ENCODE assay signal across 24 cellular contexts in genomic region chr11:128105950-128106349, GRCh38.
DNase-seq lines count a peak whose midpoint lies in the region; ATAC-seq, FAIRE-seq and TF ChIP-seq lines count a peak whose summit lies in the region.
"Had no signal": no experiment of that assay in that cellular context is flagged by ENCODE, and none has a peak within 500 bp of the region (broad histone marks: within the 10 kb centered on the region; RNA-seq: fewer than 3 reads in every experiment).

No MANE protein-coding gene starts in this region.

- no peaks in the 10 kb centered on the region for H3F3A ChIP-seq in Loucy (ENCODE audit: low read depth)

- H3K27ac ChIP-seq in astrocyte (ENCODE audit: low read depth, low read length): no peak overlapping the region
- H3K27ac ChIP-seq in vagina: no peak overlapping the region
- H3K27ac ChIP-seq: A549 had no signal

- no peaks in the 10 kb centered on the region for H3K36me3 ChIP-seq in Loucy (ENCODE audit: insufficient read depth, low read length)
- H3K36me3 ChIP-seq in astrocyte (ENCODE audit: insufficient read depth, low read length): no peaks in the 10 kb centered on the region
- H3K36me3 ChIP-seq in vagina: no peaks in the 10 kb centered on the region
- H3K36me3 ChIP-seq: HAP-1 had no signal

- H3K79me2 ChIP-seq in Loucy (ENCODE audit: insufficient read depth, low read length): no peaks in the 10 kb centered on the region
- no peaks in the 10 kb centered on the region for H3K79me2 ChIP-seq in astrocyte (ENCODE audit: insufficient read depth, low read length)

- peaks cover 1% of the 10 kb centered on the region for H3K36me3 Mint-ChIP-seq in activated CD8-positive, alpha-beta memory T cell treated with anti-CD3 and anti-CD28 coated beads, Interleukin-2, amount 10 ng/mL, durations not matched to agents 7 days and 5 days
- H3K36me3 Mint-ChIP-seq in activated naive CD4-positive, alpha-beta T cell treated with anti-CD3 and anti-CD28 coated beads, Interleukin-2, amount 50 U/mL, for 72 hours: peaks cover 5 to 21% of the 10 kb centered on the region in 2 donors
- no peaks in the 10 kb centered on the region for H3K36me3 Mint-ChIP-seq in activated naive CD4-positive, alpha-beta T cell treated with anti-CD3 and anti-CD28 coated beads for 36 hours (ENCODE audit: low read depth)
- peaks cover 2% of the 10 kb centered on the region for H3K36me3 Mint-ChIP-seq in astrocyte (ENCODE audit: low read depth, unreplicated experiment)

- H3K9me3 ChIP-seq in Loucy (ENCODE audit: insufficient read depth, low read depth, low read length) (no peaks in the 10 kb centered on the region), astrocyte (ENCODE audit: insufficient read depth, low read depth, low read length) (no peaks in the 10 kb centered on the region), vagina (no peaks in the 10 kb centered on the region)
- H3K9me3 ChIP-seq: A549, HAP-1 had no signal

- no peak for DNase-seq in activated CD8-positive, alpha-beta memory T cell treated with anti-CD3 and anti-CD28 coated beads, Interleukin-2, amount 10 ng/mL, durations not matched to agents 7 days and 5 days
- DNase-seq in activated CD8-positive, alpha-beta memory T cell treated with anti-CD3 and anti-CD28 coated beads, Interleukin-2, amount 50 U/mL, for 4 hours: no peak
- no peak for DNase-seq in activated naive CD4-positive, alpha-beta T cell treated with anti-CD3 and anti-CD28 coated beads, Interleukin-2, amount 50 U/mL, for 72 hours (ENCODE audit: low spot score in 2 of 2)
- no peak for DNase-seq in activated naive CD4-positive, alpha-beta T cell treated with anti-CD3 and anti-CD28 coated beads for 36 hours
- DNase-seq in astrocyte (ENCODE audit: low read depth): no peak
- DNase-seq in vagina (ENCODE audit: extremely low spot score in 2 of 2): no peak
- DNase-seq in AG20443 (ENCODE audit: low spot score): no peak
- DNase-seq: 8988T; ACHN; C1 segment of cervical spinal cord; Calu3; CD4-positive, alpha-beta memory T cell; COR-L47; DMS53; DMS79 treated with DMSO at 0.1 percent for 48 hours; GF-D8; HFFc6 had no signal

- H3K9ac ChIP-seq in Loucy (ENCODE audit: low read depth, low read length, poor library complexity, severe bottlenecking): no peak overlapping the region
- no peak overlapping the region for H3K9ac ChIP-seq in astrocyte (ENCODE audit: low read length)

- peaks cover 10% of the 10 kb centered on the region for H3K27me3 Mint-ChIP-seq in activated CD8-positive, alpha-beta memory T cell treated with anti-CD3 and anti-CD28 coated beads, Interleukin-2, amount 10 ng/mL, durations not matched to agents 7 days and 5 days
- no peaks in the 10 kb centered on the region for H3K27me3 Mint-ChIP-seq in activated naive CD4-positive, alpha-beta T cell treated with anti-CD3 and anti-CD28 coated beads for 36 hours (ENCODE audit: low read depth)
- H3K27me3 Mint-ChIP-seq in astrocyte (ENCODE audit: low read depth, unreplicated experiment): no peaks in the 10 kb centered on the region

- ATAC-seq in activated CD8-positive, alpha-beta memory T cell treated with anti-CD3 and anti-CD28 coated beads, Interleukin-2, amount 10 ng/mL, durations not matched to agents 7 days and 5 days: peak; percentile 12
- peak; percentile 67 to 81 for ATAC-seq in activated naive CD4-positive, alpha-beta T cell treated with anti-CD3 and anti-CD28 coated beads, Interleukin-2, amount 50 U/mL, for 72 hours
- ATAC-seq: A549, GM23338 had no signal

- no peak overlapping the region for H3K27ac Mint-ChIP-seq in activated CD8-positive, alpha-beta memory T cell treated with anti-CD3 and anti-CD28 coated beads, Interleukin-2, amount 10 ng/mL, durations not matched to agents 7 days and 5 days
- H3K27ac Mint-ChIP-seq in activated naive CD4-positive, alpha-beta T cell treated with anti-CD3 and anti-CD28 coated beads, Interleukin-2, amount 50 U/mL, for 72 hours: peak overlapping the region in 1 of 2 donors; percentile 94
- H3K27ac Mint-ChIP-seq in activated naive CD4-positive, alpha-beta T cell treated with anti-CD3 and anti-CD28 coated beads for 36 hours: no peak overlapping the region
- H3K27ac Mint-ChIP-seq in astrocyte (ENCODE audit: unreplicated experiment): no peak overlapping the region
- H3K27ac Mint-ChIP-seq: GM23338, HFFc6 had no signal

- H3K4me3 ChIP-seq in Loucy (ENCODE audit: low read length, poor library complexity, severe bottlenecking) (no peak overlapping the region), astrocyte (ENCODE audit: insufficient read depth, low read depth, low read length) (no peak overlapping the region), vagina (no peak overlapping the region)
- H3K4me3 ChIP-seq: A549, GM23338, HAP-1 had no signal

- H3K4me2 ChIP-seq in Loucy (ENCODE audit: low read depth, low read length, poor library complexity, severe bottlenecking) (no peak overlapping the region), astrocyte (ENCODE audit: low read length) (no peak overlapping the region)
- H3K4me2 ChIP-seq: A549, GM23338 had no signal

- CTCF ChIA-PET in activated CD8-positive, alpha-beta memory T cell treated with anti-CD3 and anti-CD28 coated beads, Interleukin-2, amount 10 ng/mL, durations not matched to agents 7 days and 5 days (lab: Charles Lee): no interaction called here
- CTCF ChIA-PET in activated naive CD4-positive, alpha-beta T cell treated with anti-CD3 and anti-CD28 coated beads for 36 hours (lab: Charles Lee): no interaction called here

- no peaks in the 10 kb centered on the region for H4K20me1 ChIP-seq in Loucy (ENCODE audit: insufficient read depth, low read length, poor library complexity, severe bottlenecking)
- H4K20me1 ChIP-seq in astrocyte (ENCODE audit: insufficient read depth, low read length): no peaks in the 10 kb centered on the region

- H3K9me3 Mint-ChIP-seq in activated CD8-positive, alpha-beta memory T cell treated with anti-CD3 and anti-CD28 coated beads, Interleukin-2, amount 10 ng/mL, durations not matched to agents 7 days and 5 days (ENCODE audit: low read depth): no peaks in the 10 kb centered on the region
- H3K9me3 Mint-ChIP-seq in activated naive CD4-positive, alpha-beta T cell treated with anti-CD3 and anti-CD28 coated beads, Interleukin-2, amount 50 U/mL, for 72 hours: peaks cover 4 to 18% of the 10 kb centered on the region in 2 donors
- H3K9me3 Mint-ChIP-seq in activated naive CD4-positive, alpha-beta T cell treated with anti-CD3 and anti-CD28 coated beads for 36 hours: peaks cover 3% of the 10 kb centered on the region
- H3K9me3 Mint-ChIP-seq in astrocyte (ENCODE audit: unreplicated experiment): peaks cover 7% of the 10 kb centered on the region
- H3K9me3 Mint-ChIP-seq: GM23338, HFFc6 had no signal

- TF ChIP-seq POLR2A in vagina (IDR thresholded peaks at IDR 0.05): no peak

- intact Hi-C loops in activated naive CD4-positive, alpha-beta T cell treated with anti-CD3 and anti-CD28 coated beads for 36 hours (cut with micrococcal nuclease): no loop called here
- intact Hi-C loops in vagina (cut with DNase I): no loop called here

- no peak overlapping the region for H3K4me3 Mint-ChIP-seq in activated CD8-positive, alpha-beta memory T cell treated with anti-CD3 and anti-CD28 coated beads, Interleukin-2, amount 10 ng/mL, durations not matched to agents 7 days and 5 days
- H3K4me3 Mint-ChIP-seq in activated naive CD4-positive, alpha-beta T cell treated with anti-CD3 and anti-CD28 coated beads for 36 hours: no peak overlapping the region
- no peak overlapping the region for H3K4me3 Mint-ChIP-seq in astrocyte (ENCODE audit: unreplicated experiment)
- H3K4me3 Mint-ChIP-seq: CD4-positive, alpha-beta memory T cell; GM23338; HFFc6 had no signal

- H3K27me3 ChIP-seq in Loucy (ENCODE audit: insufficient read depth, low read length, poor library complexity, severe bottlenecking) (no peaks in the 10 kb centered on the region), astrocyte (ENCODE audit: insufficient read depth, low read length) (no peaks in the 10 kb centered on the region), vagina (no peaks in the 10 kb centered on the region)

- FAIRE-seq in astrocyte (lab: Jason Lieb, UNC): peak; percentile 9
- FAIRE-seq: A549, GM12891, GM18507, H54 had no signal

- TF ChIP-seq CTCF in Loucy (conservative IDR thresholded peaks at IDR 0.05; ENCODE audit: low read length) (no peak), astrocyte (IDR thresholded peaks at IDR 0.05; ENCODE audit: insufficient read depth, low read depth, low read length) (no peak), vagina (IDR thresholded peaks at IDR 0.05) (no peak)

- H3K4me1 Mint-ChIP-seq in activated CD8-positive, alpha-beta memory T cell treated with anti-CD3 and anti-CD28 coated beads, Interleukin-2, amount 10 ng/mL, durations not matched to agents 7 days and 5 days: peaks cover 7% of the 10 kb centered on the region
- peaks cover 36% of the 10 kb centered on the region for H3K4me1 Mint-ChIP-seq in activated naive CD4-positive, alpha-beta T cell treated with anti-CD3 and anti-CD28 coated beads for 36 hours (ENCODE audit: low read depth)
- no peaks in the 10 kb centered on the region for H3K4me1 Mint-ChIP-seq in astrocyte (ENCODE audit: low read depth, unreplicated experiment)

- 0 out of 2 replicates have a peak overlapping the region, but pooled peaks have one; percentile 20 for H2AFZ ChIP-seq in Loucy (ENCODE audit: low read length)
- no peak overlapping the region for H2AFZ ChIP-seq in astrocyte (ENCODE audit: low read depth, low read length)
- H2AFZ ChIP-seq: GM23338 had no signal

- H3K4me1 ChIP-seq in Loucy (ENCODE audit: insufficient read depth, low read length, poor library complexity, severe bottlenecking): no peaks in the 10 kb centered on the region
- H3K4me1 ChIP-seq in astrocyte (ENCODE audit: insufficient read depth, low read length): no peaks in the 10 kb centered on the region
- no peaks in the 10 kb centered on the region for H3K4me1 ChIP-seq in vagina
- H3K4me1 ChIP-seq: A549, HAP-1 had no signal

- no peaks in the 10 kb centered on the region for H3K9me2 ChIP-seq in Loucy (replicated peaks; ENCODE audit: low read depth, low read length)
